Comparison of ENCODE assay signal across 8 cellular contexts in genomic region chr19:10403137-10404021, GRCh38. TPM values are rescaled to one million over a fixed set of nuclear protein-coding genes. Genes with fewer than 3 reads are reported as not detected.
DNase-seq lines count a peak whose midpoint lies in the region; ATAC-seq and TF ChIP-seq lines count a peak whose summit lies in the region.

CDC37 (minus strand) TSS chr19:10403542; CDS start chr19:10403479, 63 bp downstream.

- H2AFZ ChIP-seq in PC-9 = peak within 1 kb of the TSS; percentile 94

- CTCF ChIA-PET in PC-9 (lab: Charles Lee) = interaction anchor here (0.6 to 1.6 kb wide), 6 partner anchors 13 to 735 kb away, joined by 3 to 16 read pairs (median 4); no protein-coding TSS in a partner anchor

- no peaks in the 10 kb centered on the region for H3K9me2 ChIP-seq in PC-9 (ENCODE audit: insufficient read depth)

- H3F3A ChIP-seq in PC-9 (ENCODE audit: insufficient read depth, low read depth) = peaks cover 30% of the 10 kb centered on the region; the same call in 1 of the 2 replicates

- H3K4me3 ChIP-seq in PC-9 (peak within 1 kb of the TSS; percentile 89), muscle layer of colon (ENCODE audit: low read depth in 1 of 2, low read length in 2 of 2) (peak within 1 kb of the TSS; percentile 96 to 100)

- BruUV-seq in PC-9 (replicated peaks; lab: Mats Ljungman, UMichigan) = TSS peak; percentile 34

- peak within 1 kb of the TSS; percentile 100 for H3K9ac ChIP-seq in muscle layer of colon (ENCODE audit: low read length)

- TF ChIP-seq POLR2A in erythroblast (IDR thresholded peaks at IDR 0.05; ENCODE audit: low read length) = peak; percentile 90

- H3K79me2 ChIP-seq in PC-9 (ENCODE audit: low read depth) = peaks cover 49% of the 10 kb centered on the region

- H3K36me3 ChIP-seq in PC-9 (ENCODE audit: low read depth) (0 out of 2 replicates have a peak, but pooled peaks cover 21% of the 10 kb centered on the region), muscle layer of colon (ENCODE audit: insufficient read depth, low read length) (peaks cover 10% of the 10 kb centered on the region)

- DNase-seq in DMS153 (lab: John Stamatoyannopoulos, UW) (peak; percentile 87), KBM-7 (peak; percentile 97), PC-9 (peak; percentile 90 to 96), erythroblast (lab: John Stamatoyannopoulos, UW) (peak; percentile 97 to 99)
- peak; percentile 99 for DNase-seq in activated T-cell treated with anti-CD3 and anti-CD28 coated beads, Interleukin-2, amount 50 U/mL, for 1 hour
- peak; percentile 98 to 99 for DNase-seq in stimulated activated CD8-positive, alpha-beta memory T cell treated with anti-CD3 and anti-CD28 coated beads, Interleukin-7, amount 100 ng/mL, for 1 hour (ENCODE audit: low read depth in 2 of 2)

- peak within 1 kb of the TSS; percentile 95 for H3K4me2 ChIP-seq in PC-9

- no peaks in the 10 kb centered on the region for H3K9me3 ChIP-seq in PC-9 (ENCODE audit: insufficient read depth, low read depth)
- no peaks in the 10 kb centered on the region for H3K9me3 ChIP-seq in muscle layer of colon (ENCODE audit: low read length)

- H4K20me1 ChIP-seq in PC-9 (ENCODE audit: insufficient read depth) = peaks cover 39% of the 10 kb centered on the region

- H3K27me3 ChIP-seq in PC-9 (ENCODE audit: insufficient read depth, low read depth) = peaks cover 21% of the 10 kb centered on the region; the same call in 1 of the 2 replicates
- peaks cover 4 to 26% of the 10 kb centered on the region in 2 donors for H3K27me3 ChIP-seq in muscle layer of colon (ENCODE audit: control insufficient read depth in 1 of 2, insufficient read depth in 2 of 2, low read length in 2 of 2)

- H3K4me1 ChIP-seq in PC-9 (replicated peaks; ENCODE audit: insufficient read depth) (peaks cover 20% of the 10 kb centered on the region), muscle layer of colon (ENCODE audit: insufficient read depth, low read length) (peaks cover 31% of the 10 kb centered on the region)

- in situ Hi-C loops in KBM-7 (cut with MboI; ENCODE audit: low pct_unique_long_range_greater_than_20kb, low sequenced_read_pairs) = no loop called here

- TF ChIP-seq CTCF in PC-9 (conservative IDR thresholded peaks at IDR 0.05) = no peak

- ATAC-seq in GM21619 (IDR thresholded peaks at IDR 0.05; ENCODE audit: unreplicated experiment) = peak; percentile 76

- intact Hi-C loops in PC-9 (cut with micrococcal nuclease; ENCODE audit: unreplicated experiment) = loop anchor here (2.0 to 10.0 kb wide), 3 partner anchors 71 to 295 kb away; partner anchors contain the start of gene CDKN2D

- POLR2A ChIA-PET in PC-9 (lab: Charles Lee; ENCODE audit: unreplicated experiment) = interaction anchor here (0.6 kb wide), 1 partner anchor 222 kb away, joined by 6 read pairs; the partner anchor contains the start of gene SLC44A2

- H3K27ac ChIP-seq in PC-9 (peak within 1 kb of the TSS; percentile 39), muscle layer of colon (ENCODE audit: low read depth, low read length) (peak within 1 kb of the TSS; percentile 76)

RNA-seq across cellular contexts. Expression of gene CDC37, which starts in this region (rescaled TPM):
- total RNA-seq in PC-9 (2021) = 156 and 191 TPM in 2 replicates

Comparison
In these comparisons a context has a peak if more than half of its experiments do, and no peak if none do; other contexts are left out.
1. Peak in every context shown above with its lines: DNase-seq, ATAC-seq, H3K4me3 ChIP-seq and H3K27ac ChIP-seq.